ENCODE assay signal across 1 cellular context in genomic region chr1:147211577-147211976, GRCh38.
A peak's percentile ranks its signal among the peaks of the same experiment; 100 is the strongest.
TF ChIP-seq lines count a peak whose summit lies in the region.

No MANE protein-coding gene starts in this region.

TF ChIP-seq in HepG2, 621 proteins besides CTCF, POLR2A, EP300 and RAD21 (continues in another document):
- TF ChIP-seq ZNF546 (CRISPR knock-in tag; conservative IDR thresholded peaks at IDR 0.05) (no peak), NFIC (IDR thresholded peaks at IDR 0.05; ENCODE audit: low read length) (peak; percentile 42; the same call in 1 of the 2 replicates), THRA (CRISPR knock-in tag; IDR thresholded peaks at IDR 0.05; ENCODE audit: borderline replicate concordance) (peak; percentile 24; the same call in 1 of the 2 replicates), NCOA2 (CRISPR knock-in tag; IDR thresholded peaks at IDR 0.05) (peak; percentile 74), CEBPG (CRISPR knock-in tag; IDR thresholded peaks at IDR 0.05) (0 out of 2 replicates have a peak, but pooled peaks have one; percentile 36), KLF16 (CRISPR knock-in tag; IDR thresholded peaks at IDR 0.05) (0 out of 4 replicates have a peak, but pooled peaks of 1 of the 2 experiments have one; percentile 34), SOX5 (CRISPR knock-in tag; IDR thresholded peaks at IDR 0.05; ENCODE audit: borderline replicate concordance) (peak; percentile 41; the same call in 1 of the 2 replicates), GATA4 (IDR thresholded peaks at IDR 0.05; ENCODE audit: borderline replicate concordance, low read depth) (peak; percentile 29; the same call in 1 of the 2 replicates), AGO2 (optimal IDR thresholded peaks at IDR 0.05; ENCODE audit: low read depth, low read length) (peak; percentile 53), SOX6 (IDR thresholded peaks at IDR 0.05) (no peak), SOX6 (CRISPR knock-in tag; IDR thresholded peaks at IDR 0.05) (peak; percentile 45; the same call in 1 of the 2 replicates), HCFC1 (IDR thresholded peaks at IDR 0.05; ENCODE audit: low read depth, low read length) (no peak), ZBTB33 (CRISPR knock-in tag; IDR thresholded peaks at IDR 0.05) (no peak), BCL6 (CRISPR knock-in tag; IDR thresholded peaks at IDR 0.05) (peak; percentile 90), FOXP1 (IDR thresholded peaks at IDR 0.05) (no peak), FOXP1 (CRISPR knock-in tag; IDR thresholded peaks at IDR 0.05) (peak; percentile 25; the same call in 1 of the 2 replicates), ZNF549 (CRISPR knock-in tag; IDR thresholded peaks at IDR 0.05) (no peak), RARA (CRISPR knock-in tag; IDR thresholded peaks at IDR 0.05) (0 out of 2 replicates have a peak, but pooled peaks have one; percentile 14), SOX13 (IDR thresholded peaks at IDR 0.05) (no peak), SOX13 (CRISPR knock-in tag; conservative IDR thresholded peaks at IDR 0.05 in 1 of 2, IDR thresholded peaks at IDR 0.05 in 1 of 2) (peak in 1 of 2 experiments; percentile 75; a peak in 2 of 4 replicates), MAX (IDR thresholded peaks at IDR 0.05) (peak; percentile 54; the same call in 1 of the 2 replicates), HNF4G (IDR thresholded peaks at IDR 0.05; ENCODE audit: borderline replicate concordance, low read depth, low read length) (0 out of 2 replicates have a peak, but pooled peaks have one; percentile 33), HNF4G (CRISPR knock-in tag; IDR thresholded peaks at IDR 0.05; ENCODE audit: borderline replicate concordance, low read depth) (no peak), ARID3A (IDR thresholded peaks at IDR 0.05; ENCODE audit: low read depth, low read length) (peak; percentile 53; the same call in 1 of the 2 replicates), ZNF615 (CRISPR knock-in tag; IDR thresholded peaks at IDR 0.05; ENCODE audit: borderline replicate concordance) (no peak), MED8 (CRISPR knock-in tag; IDR thresholded peaks at IDR 0.05; ENCODE audit: insufficient replicate concordance) (peak; percentile 38), HNF4A (CRISPR knock-in tag; IDR thresholded peaks at IDR 0.05) (peak; percentile 64), ARID5B (CRISPR knock-in tag; IDR thresholded peaks at IDR 0.05) (peak; percentile 15; the same call in 1 of the 2 replicates), MZF1 (CRISPR knock-in tag; IDR thresholded peaks at IDR 0.05; ENCODE audit: borderline replicate concordance) (no peak), FOXP4 (CRISPR knock-in tag; IDR thresholded peaks at IDR 0.05) (peak; percentile 55), HMG20A (CRISPR knock-in tag; IDR thresholded peaks at IDR 0.05; ENCODE audit: borderline replicate concordance) (0 out of 2 replicates have a peak, but pooled peaks have one; percentile 39), ARNT2 (CRISPR knock-in tag; IDR thresholded peaks at IDR 0.05; ENCODE audit: low read depth) (0 out of 2 replicates have a peak, but pooled peaks have one; percentile 24), NCOR1 (IDR thresholded peaks at IDR 0.05; ENCODE audit: borderline replicate concordance, low read length) (peak; percentile 74; the same call in 1 of the 2 replicates), NFYB (CRISPR knock-in tag; IDR thresholded peaks at IDR 0.05) (no peak), TP53 (CRISPR knock-in tag; conservative IDR thresholded peaks at IDR 0.05) (no peak), PAXIP1 (CRISPR knock-in tag; conservative IDR thresholded peaks at IDR 0.05) (peak; percentile 28; the same call in 1 of the 2 replicates), YEATS4 (CRISPR knock-in tag; IDR thresholded peaks at IDR 0.05; ENCODE audit: borderline replicate concordance) (no peak), ZNF614 (CRISPR knock-in tag; IDR thresholded peaks at IDR 0.05; ENCODE audit: borderline replicate concordance) (0 out of 2 replicates have a peak, but pooled peaks have one; percentile 25), CREM (IDR thresholded peaks at IDR 0.05) (peak; percentile 50; the same call in 1 of the 2 replicates), CREM (CRISPR knock-in tag; IDR thresholded peaks at IDR 0.05) (no peak), IRF9 (CRISPR knock-in tag; IDR thresholded peaks at IDR 0.05; ENCODE audit: borderline replicate concordance) (no peak), KDM6A (CRISPR knock-in tag; IDR thresholded peaks at IDR 0.05; ENCODE audit: low read depth) (peak; percentile 24; the same call in 1 of the 2 replicates), GATAD2A (CRISPR knock-in tag; IDR thresholded peaks at IDR 0.05) (peak; percentile 44), ZNF160 (CRISPR knock-in tag; IDR thresholded peaks at IDR 0.05) (no peak)
